Comparison of ENCODE assay signal across 2 cellular contexts in the genomic region with DNA sequence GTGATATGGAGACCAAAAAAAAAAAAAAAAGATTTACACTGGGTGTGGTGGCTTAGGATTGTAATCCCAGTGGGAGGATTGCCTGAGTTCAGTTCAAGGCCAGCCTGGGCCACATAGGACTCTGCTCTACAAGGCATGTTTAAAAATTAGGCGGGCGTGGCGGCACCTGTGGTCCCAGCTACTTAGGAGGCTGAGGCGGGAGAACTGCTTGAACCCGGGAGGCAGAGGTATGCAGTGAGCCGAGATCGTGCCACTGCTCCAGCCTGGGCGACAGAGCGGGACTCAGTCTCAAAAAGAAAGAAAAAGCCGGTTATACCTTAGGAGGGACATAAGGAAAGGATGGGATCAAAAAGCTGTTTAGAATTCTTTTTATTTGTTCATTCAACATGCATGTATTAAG.
TF ChIP-seq lines count a peak whose summit lies in the region.

No MANE protein-coding gene starts in this region.

TF ChIP-seq in IMR-90, 13 proteins besides CTCF, POLR2A, EP300 and RAD21:
- no peak for TF ChIP-seq CEBPB (IDR thresholded peaks at IDR 0.05; ENCODE audit: low read depth, low read length)
- no peak for TF ChIP-seq CHD1 (IDR thresholded peaks at IDR 0.05; ENCODE audit: low read depth, low read length)
- TF ChIP-seq RFX5 (IDR thresholded peaks at IDR 0.05; ENCODE audit: low read depth, low read length): no peak
- TF ChIP-seq, protein P1, sequence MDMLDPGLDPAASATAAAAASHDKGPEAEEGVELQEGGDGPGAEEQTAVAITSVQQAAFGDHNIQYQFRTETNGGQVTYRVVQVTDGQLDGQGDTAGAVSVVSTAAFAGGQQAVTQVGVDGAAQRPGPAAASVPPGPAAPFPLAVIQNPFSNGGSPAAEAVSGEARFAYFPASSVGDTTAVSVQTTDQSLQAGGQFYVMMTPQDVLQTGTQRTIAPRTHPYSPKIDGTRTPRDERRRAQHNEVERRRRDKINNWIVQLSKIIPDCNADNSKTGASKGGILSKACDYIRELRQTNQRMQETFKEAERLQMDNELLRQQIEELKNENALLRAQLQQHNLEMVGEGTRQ (IDR thresholded peaks at IDR 0.05; ENCODE audit: low read depth, low read length): no peak
- no peak for TF ChIP-seq SMC3 (IDR thresholded peaks at IDR 0.05; ENCODE audit: low read depth, low read length)
- TF ChIP-seq BHLHE40 (IDR thresholded peaks at IDR 0.05; ENCODE audit: low read depth, low read length): no peak
TF ChIP-seq in IMR-90: peak in this region for 0.

TF ChIP-seq in H1, 55 proteins besides CTCF, POLR2A, EP300 and RAD21:
- no peak for TF ChIP-seq SIN3A (conservative IDR thresholded peaks at IDR 0.05 in 1 of 2, IDR thresholded peaks at IDR 0.05 in 1 of 2; ENCODE audit: low read depth in 1 of 2, low read length in 2 of 2)
- TF ChIP-seq, protein P2, sequence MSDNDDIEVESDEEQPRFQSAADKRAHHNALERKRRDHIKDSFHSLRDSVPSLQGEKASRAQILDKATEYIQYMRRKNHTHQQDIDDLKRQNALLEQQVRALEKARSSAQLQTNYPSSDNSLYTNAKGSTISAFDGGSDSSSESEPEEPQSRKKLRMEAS (IDR thresholded peaks at IDR 0.05): no peak
- TF ChIP-seq RXRA (IDR thresholded peaks at IDR 0.05; ENCODE audit: insufficient read depth, low read depth, low read length): no peak
- no peak for TF ChIP-seq BCL11A (IDR thresholded peaks at IDR 0.05; ENCODE audit: low read depth in 2 of 2, low read length in 2 of 2)
- no peak for TF ChIP-seq GTF2F1 (IDR thresholded peaks at IDR 0.05; ENCODE audit: borderline replicate concordance, low read depth, low read length)
- no peak for TF ChIP-seq NANOG (IDR thresholded peaks at IDR 0.05; ENCODE audit: insufficient read depth, low read depth, low read length, poor library complexity, severe bottlenecking)
- no peak for TF ChIP-seq EZH2 (IDR thresholded peaks at IDR 0.05; ENCODE audit: low read depth, low read length, severe bottlenecking)
- TF ChIP-seq CBX8 (IDR thresholded peaks at IDR 0.05; ENCODE audit: borderline replicate concordance, low read depth, low read length): no peak
- TF ChIP-seq JUN (IDR thresholded peaks at IDR 0.05; ENCODE audit: low read depth, low read length): no peak
- no peak for TF ChIP-seq KDM4A (IDR thresholded peaks at IDR 0.05; ENCODE audit: low read depth, low read length, severe bottlenecking)
- TF ChIP-seq HDAC2 (IDR thresholded peaks at IDR 0.05; ENCODE audit: borderline replicate concordance in 1 of 2, low read depth in 2 of 2, low read length in 2 of 2): no peak
- TF ChIP-seq SAP30 (IDR thresholded peaks at IDR 0.05; ENCODE audit: insufficient read depth, insufficient replicate concordance, low read length): no peak
- no peak for TF ChIP-seq HDAC6 (IDR thresholded peaks at IDR 0.05; ENCODE audit: low read depth, low read length)
- no peak for TF ChIP-seq CBX5 (IDR thresholded peaks at IDR 0.05; ENCODE audit: low read depth, low read length)
TF ChIP-seq in H1: peak in this region for 0.
